8 cellular contexts compared by ENCODE assay signal in genomic region chr13:102903659-102904407, GRCh38. TPM values are rescaled to one million over a fixed set of nuclear protein-coding genes. Genes with fewer than 3 reads are reported as not detected.
DNase-seq lines count a peak whose midpoint lies in the region; ATAC-seq and TF ChIP-seq lines count a peak whose summit lies in the region.

No MANE protein-coding gene starts in this region.

- POLR2A ChIA-PET in BJ (lab: Charles Lee), result no interaction called here

- peak; percentile 48 for TF ChIP-seq CTCF in BJ (IDR thresholded peaks at IDR 0.05; ENCODE audit: insufficient read depth, low read depth, low read length)
- peak; percentile 42 for TF ChIP-seq CTCF in WERI-Rb-1 (IDR thresholded peaks at IDR 0.05; ENCODE audit: low read depth, low read length)
- TF ChIP-seq CTCF in ascending aorta (IDR thresholded peaks at IDR 0.05), result no peak

- ATAC-seq in left lobe of liver, result peak; percentile 34

- H3K9me3 ChIP-seq in HAP-1, result no peaks in the 10 kb centered on the region
- H3K9me3 ChIP-seq in WERI-Rb-1 (ENCODE audit: severe bottlenecking), result no peaks in the 10 kb centered on the region
- no peaks in the 10 kb centered on the region for H3K9me3 ChIP-seq in ascending aorta

- H3K4me3 Mint-ChIP-seq in activated CD4-positive, alpha-beta T cell treated with anti-CD3 and anti-CD28 coated beads, Interleukin-2, amount 10 ng/mL, durations not matched to agents 24 days and 14 days, result no peak overlapping the region
- H3K4me3 Mint-ChIP-seq in immature natural killer cell, result no peak overlapping the region

- H3K27ac ChIP-seq in WERI-Rb-1 (no peak overlapping the region), ascending aorta (no peak overlapping the region)

- H3K27me3 Mint-ChIP-seq in activated CD4-positive, alpha-beta T cell treated with anti-CD3 and anti-CD28 coated beads, Interleukin-2, amount 10 ng/mL, durations not matched to agents 24 days and 14 days, result peaks cover 14% of the 10 kb centered on the region
- peaks cover 1 to 10% (median 1%) of the 10 kb centered on the region in 3 donors for H3K27me3 Mint-ChIP-seq in immature natural killer cell (ENCODE audit: low read depth in 3 of 3)

- no peak overlapping the region for H3K4me3 ChIP-seq in BJ (ENCODE audit: low read depth, low read length)
- no peak overlapping the region for H3K4me3 ChIP-seq in HAP-1
- no peak overlapping the region for H3K4me3 ChIP-seq in WERI-Rb-1 (ENCODE audit: low read depth, low read length)
- H3K4me3 ChIP-seq in ascending aorta, result no peak overlapping the region

- no peaks in the 10 kb centered on the region for H3K36me3 Mint-ChIP-seq in activated CD4-positive, alpha-beta T cell treated with anti-CD3 and anti-CD28 coated beads, Interleukin-2, amount 10 ng/mL, durations not matched to agents 24 days and 14 days (ENCODE audit: low read depth)
- H3K36me3 Mint-ChIP-seq in immature natural killer cell, result no peaks in the 10 kb centered on the region

- H3K27me3 ChIP-seq in BJ (ENCODE audit: control insufficient read depth, insufficient read depth, low read length) (no peaks in the 10 kb centered on the region), HAP-1 (ENCODE audit: low read depth) (no peaks in the 10 kb centered on the region; the same call in 1 of the 2 replicates), WERI-Rb-1 (ENCODE audit: insufficient read depth, low read depth, severe bottlenecking) (no peaks in the 10 kb centered on the region), ascending aorta (no peaks in the 10 kb centered on the region)

- no peak overlapping the region for H3K27ac Mint-ChIP-seq in activated CD4-positive, alpha-beta T cell treated with anti-CD3 and anti-CD28 coated beads, Interleukin-2, amount 10 ng/mL, durations not matched to agents 24 days and 14 days
- H3K27ac Mint-ChIP-seq in immature natural killer cell, result no peak overlapping the region

- intact Hi-C loops in ascending aorta (cut with DNase I), result no loop called here
- intact Hi-C loops in activated CD4-positive, alpha-beta T cell treated with anti-CD3 and anti-CD28 coated beads, Interleukin-2, amount 10 ng/mL, durations not matched to agents 24 days and 14 days (cut with micrococcal nuclease), result no loop called here

- in situ Hi-C loops in HAP-1 (cut with MboI; ENCODE audit: low sequenced_read_pairs), result no loop called here

- no peaks in the 10 kb centered on the region for H3K9me3 Mint-ChIP-seq in activated CD4-positive, alpha-beta T cell treated with anti-CD3 and anti-CD28 coated beads, Interleukin-2, amount 10 ng/mL, durations not matched to agents 24 days and 14 days
- no peaks in the 10 kb centered on the region for H3K9me3 Mint-ChIP-seq in immature natural killer cell

- H3K36me3 ChIP-seq in BJ (ENCODE audit: control insufficient read depth, insufficient read depth, low read length) (no peaks in the 10 kb centered on the region), HAP-1 (replicated peaks) (no peaks in the 10 kb centered on the region), WERI-Rb-1 (no peaks in the 10 kb centered on the region), ascending aorta (no peaks in the 10 kb centered on the region)

- DNase-seq in BJ (ENCODE audit: low read depth) (no peak), HAP-1 (ENCODE audit: low spot score in 2 of 2) (peak; percentile 32 to 35), WERI-Rb-1 (no peak), left lobe of liver (ENCODE audit: low spot score) (no peak), ascending aorta (ENCODE audit: low spot score in 2 of 2) (no peak), H4 (ENCODE audit: low spot score) (no peak), immature natural killer cell (no peak)
- no peak for DNase-seq in activated CD4-positive, alpha-beta T cell treated with anti-CD3 and anti-CD28 coated beads, Interleukin-2, amount 10 ng/mL, durations not matched to agents 24 days and 14 days

- no peaks in the 10 kb centered on the region for H3K4me1 Mint-ChIP-seq in activated CD4-positive, alpha-beta T cell treated with anti-CD3 and anti-CD28 coated beads, Interleukin-2, amount 10 ng/mL, durations not matched to agents 24 days and 14 days
- no peaks in the 10 kb centered on the region for H3K4me1 Mint-ChIP-seq in immature natural killer cell

- CTCF ChIA-PET in BJ (lab: Yijun Ruan, JAX), result interaction anchor here (1.0 kb wide), 1 partner anchor 236 kb away, joined by 3 read pairs; no protein-coding TSS in a partner anchor

- H3K4me1 ChIP-seq in HAP-1, result no peaks in the 10 kb centered on the region
- H3K4me1 ChIP-seq in ascending aorta, result no peaks in the 10 kb centered on the region

RNA-seq across cellular contexts. Expression of gene ERCC5, which starts 58.0 kb away (rescaled TPM):
- 21.7 and 35.1 TPM in 2 replicates for polyA plus RNA-seq in BJ (2011; rRNA removed)
- 15.5 and 23.6 TPM in 2 replicates for polyA minus RNA-seq in BJ (2011; rRNA and poly(A)+ RNA removed)
- total RNA-seq in left lobe of liver, result 23.9 TPM
- total RNA-seq in ascending aorta, result 26.2 TPM
- 16.4 and 33.3 TPM in 2 replicates for total RNA-seq in H4 (2014; rRNA removed; shearing (Covaris generic))
- 39.4 and 47.4 TPM in 2 replicates for total RNA-seq in activated CD4-positive, alpha-beta T cell treated with anti-CD3 and anti-CD28 coated beads, Interleukin-2, amount 10 ng/mL, durations not matched to agents 24 days and 14 days
- polyA plus RNA-seq in immature natural killer cell, result 10 to 100 TPM; 24.2 to 67.6 (median 36.3) TPM

Comparison
In these comparisons a context has a peak if more than half of its experiments do, and no peak if none do; other contexts are left out.
1. DNase-seq: peak in HAP-1 (2 of 2); none in BJ (single experiment), WERI-Rb-1 (single experiment), left lobe of liver (single experiment), ascending aorta (0 of 2), H4 (single experiment), activated CD4-positive, alpha-beta T cell treated with anti-CD3 and anti-CD28 coated beads, Interleukin-2, amount 10 ng/mL, durations not matched to agents 24 days and 14 days (single experiment) and immature natural killer cell (0 of 3).
2. CTCF ChIP-seq: peak in BJ (single experiment) and WERI-Rb-1 (single experiment); none in ascending aorta (0 of 3).